ENCODE assay signal across 8 cellular contexts in the genomic region with DNA sequence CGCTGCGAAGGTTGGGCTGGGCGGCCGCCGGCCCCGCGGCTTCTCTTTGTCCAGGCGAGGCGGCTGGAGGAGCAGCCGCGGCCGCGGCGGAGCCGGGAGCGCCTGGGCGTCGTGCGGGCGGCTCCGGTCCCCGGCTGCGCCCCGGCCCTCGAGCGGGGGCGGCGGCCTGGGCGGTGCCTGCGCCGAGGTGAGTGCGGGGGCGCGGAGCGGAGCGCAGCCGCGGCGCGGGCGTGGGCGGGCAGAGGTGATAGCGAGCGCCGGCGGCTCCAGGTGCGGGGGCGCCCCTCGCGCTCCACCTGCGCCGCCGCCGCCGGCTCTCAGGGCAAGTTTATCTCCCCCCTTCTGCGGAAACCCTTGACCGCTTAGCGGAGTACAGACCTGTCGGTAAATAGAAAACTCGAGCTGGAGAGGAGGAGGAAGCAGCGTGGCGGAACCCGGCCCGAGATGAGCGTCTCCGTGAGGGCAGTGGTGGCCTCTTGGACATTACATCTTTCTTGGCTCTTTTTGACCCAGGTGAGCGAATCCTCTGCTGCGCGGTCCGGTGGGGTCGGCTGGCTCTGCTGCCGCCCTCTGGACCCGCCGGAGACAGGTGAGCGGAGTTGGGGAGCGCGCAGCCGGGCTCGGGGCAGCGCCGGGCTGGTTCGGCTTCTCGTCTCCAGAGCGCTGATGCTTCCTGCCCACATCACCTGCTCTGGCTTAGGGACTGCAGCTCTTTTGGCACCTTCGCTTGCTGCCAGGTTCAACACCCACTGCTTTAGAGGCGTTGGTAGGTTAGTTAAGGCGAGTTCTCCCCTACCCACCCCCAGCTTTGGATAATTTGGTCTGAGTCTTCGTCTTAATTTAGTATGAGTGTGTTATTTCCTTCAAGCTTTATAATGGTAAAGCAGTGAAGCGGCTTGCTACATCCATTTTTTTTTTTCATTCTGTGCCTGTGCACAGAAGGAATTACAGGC. TPM values are rescaled to one million over a fixed set of nuclear protein-coding genes. Genes with fewer than 3 reads are reported as not detected.
DNase-seq lines count a peak whose midpoint lies in the region; ATAC-seq and TF ChIP-seq lines count a peak whose summit lies in the region.

A gene (plus strand): TSS at position 241 of the 953 bp plus-strand sequence.

- peak within 1 kb of the TSS; percentile 6 for H3K4me3 ChIP-seq in mononuclear cell (ENCODE audit: low read length)

- ATAC-seq in T-helper 17 cell = peak; percentile 55

- H3K4me1 Mint-ChIP-seq in T-helper 17 cell (peaks cover 3% of the 10 kb centered on the region), type B pancreatic cell (ENCODE audit: unreplicated experiment) (no peaks in the 10 kb centered on the region)

- POLR2A ChIA-PET in HEK293T (lab: Yijun Ruan, JAX) = no interaction called here

- H3K27ac Mint-ChIP-seq in T-helper 17 cell (no peak within 1 kb of the TSS), type B pancreatic cell (no peak within 1 kb of the TSS)

- peaks cover 2% of the 10 kb centered on the region for H3K36me3 Mint-ChIP-seq in T-helper 17 cell (ENCODE audit: low read depth)
- H3K36me3 Mint-ChIP-seq in type B pancreatic cell = no peaks in the 10 kb centered on the region

- H3K4me1 ChIP-seq in mononuclear cell (ENCODE audit: insufficient read depth, low read length) = peaks cover 9% of the 10 kb centered on the region

- CTCF ChIA-PET in HEK293T (lab: Yijun Ruan, JAX) = interaction anchor here (1.1 to 1.6 kb wide), 3 partner anchors 81 to 544 kb away, joined by 3 to 7 read pairs (median 3); no protein-coding TSS in a partner anchor

- peak within 1 kb of the TSS; percentile 82 for H3K4me3 Mint-ChIP-seq in T-helper 17 cell
- H3K4me3 Mint-ChIP-seq in type B pancreatic cell = peak within 1 kb of the TSS; percentile 87

- H3K9me3 Mint-ChIP-seq in type B pancreatic cell = no peaks in the 10 kb centered on the region

- H3K9me3 ChIP-seq in T-helper 17 cell (ENCODE audit: control insufficient read depth, low read length, poor library complexity, severe bottlenecking) (no peaks in the 10 kb centered on the region), mononuclear cell (ENCODE audit: low read depth, low read length) (no peaks in the 10 kb centered on the region)

- peak; percentile 12 for DNase-seq in DMS153 treated with DMSO at 0.1 percent for 48 hours (lab: John Stamatoyannopoulos, UW; ENCODE audit: unreplicated experiment)
- peak; percentile 11 for DNase-seq in HEK293T (ENCODE audit: extremely low spot score)
- DNase-seq in T-helper 17 cell = no peak
- peak; percentile 56 for DNase-seq in ecto neural progenitor cell (ENCODE audit: low spot score)
- DNase-seq in type B pancreatic cell (ENCODE audit: extremely low spot score, unreplicated experiment) = no peak
- DNase-seq in NK-92 treated with Interleukin-12 subunit alpha and Interleukin-12 subunit beta, amount 100 ng/mL, for 24 hours (lab: John Stamatoyannopoulos, UW) = no peak
- no peak for DNase-seq in DMS114 treated with DMSO at 0.1 percent for 48 hours (lab: John Stamatoyannopoulos, UW; ENCODE audit: unreplicated experiment)

- peaks cover 56% of the 10 kb centered on the region for H3K27me3 ChIP-seq in mononuclear cell (ENCODE audit: insufficient read depth, low read length)

- no peak for TF ChIP-seq CTCF in type B pancreatic cell (conservative IDR thresholded peaks at IDR 0.05)

- H3K27me3 Mint-ChIP-seq in T-helper 17 cell (peaks cover 43% of the 10 kb centered on the region), type B pancreatic cell (peaks cover 75% of the 10 kb centered on the region)

TF ChIP-seq in HEK293T, 16 proteins besides CTCF, POLR2A, EP300 and RAD21:
- TF ChIP-seq FOXM1 (IDR thresholded peaks at IDR 0.05; ENCODE audit: borderline replicate concordance) (no peak), ZNF384 (IDR thresholded peaks at IDR 0.05) (no peak), HDGF (IDR thresholded peaks at IDR 0.05; ENCODE audit: borderline replicate concordance) (no peak), SUZ12 (IDR thresholded peaks at IDR 0.05) (no peak), ARNT (IDR thresholded peaks at IDR 0.05) (no peak), CTBP1 (IDR thresholded peaks at IDR 0.05; ENCODE audit: borderline replicate concordance) (no peak), TARDBP (IDR thresholded peaks at IDR 0.05) (no peak), NFRKB (IDR thresholded peaks at IDR 0.05) (no peak)

RNA-seq across cellular contexts. Expression of the gene that starts here (rescaled TPM):
- total RNA-seq in T-helper 17 cell (1 to 10 TPM; 1.9 to 4.9 TPM), mononuclear cell (0.10 TPM), type B pancreatic cell (ENCODE audit: low replicate concordance) (4.1 and 14.5 TPM in 2 replicates)

Comparison
In these comparisons a context has a peak if more than half of its experiments do, and no peak if none do; other contexts are left out.
1. DNase-seq: peak in DMS153 treated with DMSO at 0.1 percent for 48 hours (single experiment), HEK293T (single experiment) and ecto neural progenitor cell (single experiment); none in T-helper 17 cell (0 of 3), type B pancreatic cell (single experiment), NK-92 treated with Interleukin-12 subunit alpha and Interleukin-12 subunit beta, amount 100 ng/mL, for 24 hours (single experiment) and DMS114 treated with DMSO at 0.1 percent for 48 hours (single experiment).